In genomic region chr17:64221679-64222078, GRCh38 we compare ENCODE assay signal across 7 cellular contexts.
"Had no signal": no experiment of that assay in that cellular context is flagged by ENCODE, and none has a peak within 500 bp of the region (broad histone marks: within the 10 kb centered on the region; RNA-seq: fewer than 3 reads in every experiment).

No MANE protein-coding gene starts in this region.

- H3K4me3 Mint-ChIP-seq: GM23338, H9 had no signal

- H3K4me3 ChIP-seq: GM23338 had no signal

- H3K27ac Mint-ChIP-seq: GM23338, H9 had no signal

- H2AFZ ChIP-seq: GM23338 had no signal

- H3K9me3 Mint-ChIP-seq: GM23338, H9 had no signal

- H3K4me2 ChIP-seq: GM23338 had no signal

- ATAC-seq: GM23338 had no signal

- DNase-seq: H9, HCEC 1CT, KBM-7 had no signal

- FAIRE-seq: H1, H54, HTR-8/SVneo had no signal
